In the genomic region with DNA sequence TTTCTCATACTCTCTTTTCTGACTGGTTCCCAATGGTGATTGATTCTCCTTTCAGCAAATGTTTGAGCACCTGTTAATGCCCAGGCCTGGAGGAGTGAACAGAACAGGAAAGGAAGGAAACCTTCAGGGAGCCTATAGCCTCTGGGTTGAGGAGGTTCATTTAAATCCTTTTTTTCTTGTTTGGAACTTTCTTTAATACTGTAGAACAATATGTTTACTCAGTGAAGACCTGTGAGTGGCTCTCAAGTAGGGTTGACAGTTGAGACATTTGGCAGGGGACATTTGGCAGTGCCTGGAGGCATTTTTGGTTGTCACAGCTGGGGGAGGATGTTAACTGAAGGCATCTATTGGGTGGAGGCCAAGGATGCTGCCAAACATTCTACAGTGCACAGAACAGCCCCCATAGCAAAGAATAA, we compare ENCODE assay signal across 15 cellular contexts. TPM values are rescaled to one million over a fixed set of nuclear protein-coding genes. Genes with fewer than 3 reads are reported as not detected.
DNase-seq lines count a peak whose midpoint lies in the region; ATAC-seq, FAIRE-seq and TF ChIP-seq lines count a peak whose summit lies in the region.
"Had no signal": no experiment of that assay in that cellular context is flagged by ENCODE, and none has a peak within 500 bp of the region (broad histone marks: within the 10 kb centered on the region; RNA-seq: fewer than 3 reads in every experiment).

No MANE protein-coding gene starts in this region.

- BruUV-seq in K562 (replicated peaks; lab: Mats Ljungman, UMichigan) = no TSS peak

- H3K27ac Mint-ChIP-seq in osteocyte (ENCODE audit: unreplicated experiment) = peak overlapping the region; percentile 60

- H3K9ac ChIP-seq in Karpas-422 (ENCODE audit: low read length) = no peak overlapping the region
- no peak overlapping the region for H3K9ac ChIP-seq in K562 (ENCODE audit: insufficient read depth in 1 of 2, low read depth in 2 of 2, low read length in 2 of 2)

- peaks cover 2% of the 10 kb centered on the region for H3K36me3 Mint-ChIP-seq in osteocyte (ENCODE audit: unreplicated experiment)

- H3K27me3 Mint-ChIP-seq in osteocyte (ENCODE audit: unreplicated experiment) = no peaks in the 10 kb centered on the region

- peaks cover 4% of the 10 kb centered on the region; the same call in 1 of the 2 replicates for H4K20me1 ChIP-seq in Karpas-422 (ENCODE audit: insufficient read depth, low read depth, low read length)
- H4K20me1 ChIP-seq in K562 (replicated peaks; ENCODE audit: control insufficient read depth, insufficient read depth, low read length) = peaks cover 13% of the 10 kb centered on the region; the same call in 1 of the 2 replicates

- H3K4me1 Mint-ChIP-seq in osteocyte (ENCODE audit: unreplicated experiment) = peaks cover 62% of the 10 kb centered on the region

- TF ChIP-seq CTCF in K562 (IDR thresholded peaks at IDR 0.05 in 2 of 3, conservative IDR thresholded peaks at IDR 0.05 in 1 of 3; ENCODE audit: insufficient read depth in 2 of 3, low read depth in 1 of 3, low read length in 3 of 3) = no peak
- no peak for TF ChIP-seq CTCF in osteocyte (IDR thresholded peaks at IDR 0.05)
- no peak for TF ChIP-seq CTCF in GM13977 (IDR thresholded peaks at IDR 0.05; ENCODE audit: extremely low read depth, insufficient read depth, missing control alignments)

- H3K4me3 Mint-ChIP-seq in osteocyte (ENCODE audit: unreplicated experiment) = no peak overlapping the region

- CTCF ChIA-PET in K562 (lab: Yijun Ruan, JAX; ENCODE audit: low intra/inter-chr PET ratio) = no interaction called here

- intact Hi-C loops in K562 (cut with micrococcal nuclease) = no loop called here

- H3K9me3 Mint-ChIP-seq in osteocyte (ENCODE audit: unreplicated experiment) = no peaks in the 10 kb centered on the region

- no peaks in the 10 kb centered on the region for H3K9me1 ChIP-seq in K562 (ENCODE audit: control insufficient read depth, insufficient read depth, low read length)

- no peak overlapping the region for H3K4me3 ChIP-seq in Karpas-422 (ENCODE audit: low read length)
- H3K4me3 ChIP-seq in K562 = no peak overlapping the region
- H3K4me3 ChIP-seq: smooth muscle cell had no signal

- H3K79me2 ChIP-seq in Karpas-422 (ENCODE audit: low read length) (peaks cover 100% of the 10 kb centered on the region), K562 (ENCODE audit: control insufficient read depth, insufficient read depth, low read length) (peaks cover 100% of the 10 kb centered on the region)

- no peak overlapping the region for H3K4me2 ChIP-seq in Karpas-422 (ENCODE audit: low read depth, low read length, poor library complexity, severe bottlenecking)
- H3K4me2 ChIP-seq in K562 (ENCODE audit: insufficient read depth, low read length) = no peak overlapping the region
- H3K4me2 ChIP-seq: smooth muscle cell had no signal

- no peak for FAIRE-seq in K562 (lab: Jason Lieb, UNC)
- FAIRE-seq: astrocyte had no signal

- DNase-seq in NCI-H2196 treated with DMSO at 0.1 percent for 48 hours (lab: John Stamatoyannopoulos, UW; ENCODE audit: unreplicated experiment) (peak; percentile 12), NCI-H2196 (lab: John Stamatoyannopoulos, UW; ENCODE audit: unreplicated experiment) (no peak), Karpas-422 (no peak), K562 (ENCODE audit: extremely low read depth in 1 of 4, low spot score in 3 of 4) (no peak), osteocyte (ENCODE audit: extremely low spot score, unreplicated experiment) (no peak), GM13977 (ENCODE audit: low spot score) (no peak)
- no peak for DNase-seq in activated naive CD4-positive, alpha-beta T cell (lab: John Stamatoyannopoulos, UW)
- DNase-seq: 8988T; activated CD4-positive, CD25-positive, alpha-beta regulatory T cell; activated T-cell treated with anti-CD3 and anti-CD28 coated beads, Interleukin-2, amount 50 U/mL, for 48 hours; Caco-2; H7 had no signal

- H3K27ac ChIP-seq in Karpas-422 (ENCODE audit: low read length) (0 out of 2 replicates have a peak overlapping the region, but pooled peaks have one; percentile 3), K562 (ENCODE audit: extremely low read depth, low read depth, low read length) (no peak overlapping the region)

- TF ChIP-seq EP300 in K562 (IDR thresholded peaks at IDR 0.05; ENCODE audit: low read length) = no peak

- H3K9me2 ChIP-seq in Karpas-422 (replicated peaks; ENCODE audit: insufficient read depth, low read length) = no peaks in the 10 kb centered on the region

- POLR2A ChIA-PET in K562 (lab: Yijun Ruan, JAX) = no interaction called here

- H3K36me3 ChIP-seq in Karpas-422 (ENCODE audit: insufficient read depth, low read length) (peaks cover 19% of the 10 kb centered on the region; the same call in 1 of the 2 replicates), K562 (ENCODE audit: control insufficient read depth, insufficient read depth, low read length) (peaks cover 50% of the 10 kb centered on the region; the same call in 2 of the 3 replicates)

- no peaks in the 10 kb centered on the region for H3K27me3 ChIP-seq in Karpas-422 (ENCODE audit: low read length)
- H3K27me3 ChIP-seq in K562 (ENCODE audit: control insufficient read depth in 2 of 2, insufficient read depth in 2 of 2, low read length in 2 of 2) = no peaks in the 10 kb centered on the region

- peaks cover 84% of the 10 kb centered on the region for H3K4me1 ChIP-seq in Karpas-422 (ENCODE audit: low read length)
- H3K4me1 ChIP-seq in K562 (replicated peaks in 1 of 2; ENCODE audit: control insufficient read depth in 2 of 2, insufficient read depth in 2 of 2, low read length in 2 of 2) = peaks cover 0 to 27% of the 10 kb centered on the region in 2 experiments; a peak in 3 of 5 replicates

- no peak for TF ChIP-seq RAD21 in K562 (CRISPR knock-in tag; conservative IDR thresholded peaks at IDR 0.05 in 1 of 2, IDR thresholded peaks at IDR 0.05 in 1 of 2)

- no peak for TF ChIP-seq POLR2A in K562 (conservative IDR thresholded peaks at IDR 0.05)

- no peak overlapping the region for H2AFZ ChIP-seq in Karpas-422 (ENCODE audit: low read length)
- H2AFZ ChIP-seq in K562 (ENCODE audit: low read depth, low read length) = no peak overlapping the region

- in situ Hi-C loops in K562 (cut with MboI) (no loop called here), GM13977 (cut with MboI; ENCODE audit: low pct_unique_long_range_greater_than_20kb, low sequenced_read_pairs, unreplicated experiment) (no loop called here)

- no peak for ATAC-seq in K562
- ATAC-seq in GM21619 (IDR thresholded peaks at IDR 0.05; ENCODE audit: unreplicated experiment) = no peak

- no peaks in the 10 kb centered on the region for H3K9me3 ChIP-seq in Karpas-422 (ENCODE audit: low read length)
- no peaks in the 10 kb centered on the region for H3K9me3 ChIP-seq in K562 (replicated peaks; ENCODE audit: control insufficient read depth, insufficient read depth, low read depth, low read length)
- H3K9me3 ChIP-seq: Caco-2 had no signal

RNA-seq across cellular contexts. Expression of gene FAM120AOS, which starts 6.1 kb away (rescaled TPM):
- 47.1 and 48.1 TPM in 2 replicates for total RNA-seq in Karpas-422 (2014; rRNA removed; shearing (Covaris generic); ENCODE audit: low replicate concordance)
- total RNA-seq in K562 (2011; cell fraction: chromatin; rRNA removed; ENCODE audit: low replicate concordance) = 28.9 and 38.7 TPM in 2 replicates
- total RNA-seq in K562 (2011; cell fraction: nucleolus; rRNA removed) = 29.7 and 37.4 TPM in 2 replicates
- total RNA-seq in K562 (2011; cell fraction: nucleoplasm; rRNA removed) = 28.1 and 29.3 TPM in 2 replicates
- total RNA-seq in K562 (2014; rRNA removed) = 41.4 and 44.4 TPM in 2 replicates
- total RNA-seq in K562 (2014; rRNA removed; fragmentation: Illumina TruSeq; extraction: Trizol) = 39.3 and 42.7 TPM in 2 replicates
- 41.7 and 44.3 TPM in 2 replicates for total RNA-seq in K562 (2015; rRNA removed; fragmentation: Illumina TruSeq; extraction: Trizol)
- total RNA-seq in K562 (2021) = 39.6 and 43.5 TPM in 2 replicates
- polyA plus RNA-seq in K562 (2011; rRNA removed) = 29.6 and 46.1 TPM in 2 replicates
- polyA plus RNA-seq in K562 (2011; cell fraction: cytosol; rRNA removed) = 23.3 and 30.5 TPM in 2 replicates
- polyA plus RNA-seq in K562 (2011; cell fraction: nucleus; rRNA removed) = 19.8 and 21.6 TPM in 2 replicates
- 35.5 and 37.7 TPM in 2 replicates for polyA plus RNA-seq in K562 (2012)
- polyA plus RNA-seq in K562 (2014; fragmentation: Illumina TruSeq; extraction: Trizol) = 40.5 and 53.4 TPM in 2 replicates
- 10 to 100 TPM; 18.8 to 19.4 TPM for polyA plus RNA-seq in K562 (2014; fragmentation: Nextera tagmentation; extraction: Ambion mirVana)
- polyA plus RNA-seq in K562 (2014; rRNA removed) = 39.3 and 41.5 TPM in 2 replicates
- 30.7 and 32.0 TPM in 2 replicates for polyA minus RNA-seq in K562 (2011; rRNA and poly(A)+ RNA removed)
- 10.5 and 19.3 TPM in 2 replicates for polyA minus RNA-seq in K562 (2011; cell fraction: cytosol; rRNA and poly(A)+ RNA removed)
- 16.7 and 21.9 TPM in 2 replicates for polyA minus RNA-seq in K562 (2011; cell fraction: nucleus; rRNA and poly(A)+ RNA removed)
- 33.9 and 36.4 TPM in 2 replicates for total RNA-seq in osteocyte

RNA-seq across cellular contexts. Expression of gene FAM120A, which starts 8.0 kb away (rescaled TPM):
- total RNA-seq in Karpas-422 (2014; rRNA removed; shearing (Covaris generic); ENCODE audit: low replicate concordance) = 79.3 and 83.1 TPM in 2 replicates
- 111 and 132 TPM in 2 replicates for total RNA-seq in K562 (2011; cell fraction: chromatin; rRNA removed; ENCODE audit: low replicate concordance)
- total RNA-seq in K562 (2011; cell fraction: nucleolus; rRNA removed) = 71.4 and 76.6 TPM in 2 replicates
- total RNA-seq in K562 (2011; cell fraction: nucleoplasm; rRNA removed) = 75.8 and 80.5 TPM in 2 replicates
- total RNA-seq in K562 (2014; rRNA removed) (42.2 and 56.2 TPM in 2 replicates), K562 (2014; rRNA removed; fragmentation: Illumina TruSeq; extraction: Trizol) (38.9 and 41.0 TPM in 2 replicates), K562 (2015; rRNA removed; fragmentation: Illumina TruSeq; extraction: Trizol) (59.5 and 62.1 TPM in 2 replicates), K562 (2021) (71.0 and 72.6 TPM in 2 replicates), osteocyte (93.1 and 95.9 TPM in 2 replicates)
- polyA plus RNA-seq in K562 (2011; rRNA removed) (50.4 and 52.3 TPM in 2 replicates), K562 (2014; fragmentation: Illumina TruSeq; extraction: Trizol) (60.3 and 69.6 TPM in 2 replicates), K562 (2014; fragmentation: Nextera tagmentation; extraction: Ambion mirVana) (10 to 100 TPM in 1 of 2 experiments, 1 to 10 TPM in 1; 8.7 to 10.3 TPM), K562 (2014; rRNA removed) (34.4 and 47.6 TPM in 2 replicates)
- polyA plus RNA-seq in K562 (2011; cell fraction: cytosol; rRNA removed) = 34.5 and 41.7 TPM in 2 replicates
- 56.2 and 77.0 TPM in 2 replicates for polyA plus RNA-seq in K562 (2011; cell fraction: nucleus; rRNA removed)
- polyA plus RNA-seq in K562 (2012) = 40.3 and 51.8 TPM in 2 replicates
- 105 and 107 TPM in 2 replicates for polyA minus RNA-seq in K562 (2011; rRNA and poly(A)+ RNA removed)
- 89.4 and 94.9 TPM in 2 replicates for polyA minus RNA-seq in K562 (2011; cell fraction: cytosol; rRNA and poly(A)+ RNA removed)
- polyA minus RNA-seq in K562 (2011; cell fraction: nucleus; rRNA and poly(A)+ RNA removed) = 102 and 127 TPM in 2 replicates
